9 cellular contexts compared by ENCODE assay signal in the genomic region with DNA sequence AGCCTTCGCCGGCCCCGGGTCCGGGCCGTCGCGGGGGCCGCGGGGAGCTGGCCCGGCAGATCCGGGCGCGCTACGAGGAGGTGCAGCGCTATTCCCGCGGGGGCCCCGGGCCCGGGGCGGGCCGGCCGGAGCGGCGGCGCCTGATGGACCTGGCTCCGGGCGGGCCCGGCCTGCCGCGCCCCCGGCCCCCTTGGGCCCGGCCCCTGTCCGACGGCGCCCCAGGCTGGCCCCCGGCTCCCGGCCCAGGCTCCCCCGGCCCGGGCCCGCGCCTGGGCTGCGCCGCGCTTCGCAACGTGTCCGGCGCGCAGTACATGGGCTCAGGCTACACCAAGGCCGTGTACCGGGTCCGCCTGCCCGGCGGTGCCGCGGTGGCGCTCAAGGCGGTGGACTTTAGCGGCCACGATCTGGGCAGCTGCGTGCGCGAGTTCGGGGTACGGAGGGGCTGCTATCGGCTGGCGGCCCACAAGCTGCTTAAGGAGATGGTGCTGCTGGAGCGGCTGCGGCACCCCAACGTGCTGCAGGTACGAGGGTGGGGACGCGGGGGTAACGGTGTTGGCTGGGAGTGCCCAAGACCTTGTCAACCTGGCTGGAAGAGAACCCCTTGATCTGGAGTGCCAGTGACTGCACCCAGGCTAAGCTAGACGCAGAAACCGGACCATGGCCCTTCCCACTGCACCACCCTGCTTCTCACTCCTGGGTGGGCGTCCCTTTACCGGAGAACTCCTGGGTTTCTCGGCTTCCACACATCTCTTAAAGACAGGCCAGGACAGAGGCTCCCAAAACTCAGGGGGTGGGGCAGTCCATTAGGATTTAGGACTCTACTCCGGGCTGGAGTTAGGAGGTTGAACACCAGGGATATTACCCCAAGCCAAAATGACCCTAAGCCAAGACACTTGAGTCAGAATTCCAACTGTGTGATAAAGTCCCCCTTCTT. TPM values are rescaled to one million over a fixed set of nuclear protein-coding genes. Genes with fewer than 3 reads are reported as not detected.
A peak's percentile ranks its signal among the peaks of the same experiment; 100 is the strongest.
DNase-seq lines count a peak whose midpoint lies in the region; ATAC-seq, FAIRE-seq and TF ChIP-seq lines count a peak whose summit lies in the region.
"Had no signal": no experiment of that assay in that cellular context is flagged by ENCODE, and none has a peak within 500 bp of the region (broad histone marks: within the 10 kb centered on the region; RNA-seq: fewer than 3 reads in every experiment).

No MANE protein-coding gene starts in this region.

- peak; percentile 16 for ATAC-seq in HG02678 (IDR thresholded peaks at IDR 0.05; ENCODE audit: unreplicated experiment)
- peak; percentile 53 for ATAC-seq in stimulated activated naive CD8-positive, alpha-beta T cell treated with anti-CD3 and anti-CD28 coated beads, Interleukin-15, amount 100 ng/mL, for 72 hours

- H3K4me3 Mint-ChIP-seq in CD14-positive monocyte (peak overlapping the region; percentile 27 to 75), HFFc6 (no peak overlapping the region; the same call in 1 of the 2 replicates)
- H3K4me3 Mint-ChIP-seq in stimulated activated naive CD8-positive, alpha-beta T cell treated with anti-CD3 and anti-CD28 coated beads, Interleukin-15, amount 100 ng/mL, for 72 hours, result peak overlapping the region; percentile 39 to 48

- H3K4me1 Mint-ChIP-seq in CD14-positive monocyte, result peaks cover 7% of the 10 kb centered on the region
- H3K4me1 Mint-ChIP-seq in stimulated activated naive CD8-positive, alpha-beta T cell treated with anti-CD3 and anti-CD28 coated beads, Interleukin-15, amount 100 ng/mL, for 72 hours, result peaks cover 6% of the 10 kb centered on the region
- no peaks in the 10 kb centered on the region for H3K4me1 Mint-ChIP-seq in HFFc6 (ENCODE audit: low read depth)

- intact Hi-C loops in CD14-positive monocyte (cut with micrococcal nuclease), result no loop called here

- DNase-seq in CD14-positive monocyte (ENCODE audit: low spot score), result no peak
- DNase-seq in astrocyte of the hippocampus (ENCODE audit: low read depth, low spot score), result peak; percentile 64
- DNase-seq in keratinocyte (ENCODE audit: low read depth, low spot score), result no peak
- peak in 1 of 2 donors; percentile 6 for DNase-seq in stimulated activated naive CD8-positive, alpha-beta T cell treated with anti-CD3 and anti-CD28 coated beads, Interleukin-15, amount 100 ng/mL, for 72 hours
- no peak for DNase-seq in NCI-H1092 treated with DMSO at 0.1 percent for 48 hours (lab: John Stamatoyannopoulos, UW)
- no peak for DNase-seq in Kasumi-1 (lab: John Stamatoyannopoulos, UW)
- no peak for DNase-seq in HFFc6

- no peak overlapping the region for H3K27ac ChIP-seq in keratinocyte (ENCODE audit: control insufficient read depth, insufficient read depth, low read length)
- H3K27ac ChIP-seq: HL-60 had no signal

- H3K27me3 Mint-ChIP-seq in CD14-positive monocyte (ENCODE audit: low read depth in 3 of 3) (peaks cover 58 to 67% (median 62%) of the 10 kb centered on the region in 3 donors), HFFc6 (ENCODE audit: insufficient read depth) (peaks cover 53% of the 10 kb centered on the region)
- H3K27me3 Mint-ChIP-seq in stimulated activated naive CD8-positive, alpha-beta T cell treated with anti-CD3 and anti-CD28 coated beads, Interleukin-15, amount 100 ng/mL, for 72 hours, result peaks cover 80% of the 10 kb centered on the region

- H3K36me3 Mint-ChIP-seq in CD14-positive monocyte, result no peaks in the 10 kb centered on the region
- H3K36me3 Mint-ChIP-seq in HFFc6 (ENCODE audit: low read depth), result no peaks in the 10 kb centered on the region

- dilution Hi-C loops in keratinocyte (cut with MboI; ENCODE audit: extremely low pct_ligation_motif_present, low sequenced_read_pairs), result no loop called here

- peaks cover 50% of the 10 kb centered on the region for H3K27me3 ChIP-seq in keratinocyte (ENCODE audit: control insufficient read depth, extremely low read depth, insufficient read depth, low read length)

- H3K9ac ChIP-seq in keratinocyte (ENCODE audit: control insufficient read depth, extremely low read depth, insufficient read depth, low read length), result no peak overlapping the region

- no peaks in the 10 kb centered on the region for H4K20me1 ChIP-seq in keratinocyte (ENCODE audit: control insufficient read depth, extremely low read depth, insufficient read depth, low read length)

- no peaks in the 10 kb centered on the region for H3K4me1 ChIP-seq in keratinocyte (ENCODE audit: control insufficient read depth, extremely low read depth, insufficient read depth, low read length)

- no peak for FAIRE-seq in keratinocyte (lab: Jason Lieb, UNC)

- peak overlapping the region; percentile 37 for H3K4me2 ChIP-seq in keratinocyte (ENCODE audit: control insufficient read depth, extremely low read depth, insufficient read depth, low read depth, low read length)

- no peaks in the 10 kb centered on the region for H3K9me1 ChIP-seq in keratinocyte (ENCODE audit: control insufficient read depth, extremely low read depth, insufficient read depth, low read length)

- H3K4me3 ChIP-seq in keratinocyte (ENCODE audit: control insufficient read depth in 2 of 3, extremely low read depth in 1 of 3, insufficient read depth in 2 of 3, low read depth in 1 of 3, low read length in 3 of 3), result no peak overlapping the region

- no peak overlapping the region for H2AFZ ChIP-seq in keratinocyte (ENCODE audit: control insufficient read depth, low read length)

- H3K36me3 ChIP-seq in keratinocyte (ENCODE audit: control insufficient read depth in 2 of 2, extremely low read depth in 1 of 2, insufficient read depth in 2 of 2, low read length in 2 of 2), result no peaks in the 10 kb centered on the region

- TF ChIP-seq CTCF in CD14-positive monocyte (IDR thresholded peaks at IDR 0.05) (no peak), keratinocyte (optimal IDR thresholded peaks at IDR 0.05 in 1 of 3, IDR thresholded peaks at IDR 0.05 in 1 of 3, conservative IDR thresholded peaks at IDR 0.05 in 1 of 3; ENCODE audit: extremely low read depth in 1 of 3, insufficient read depth in 2 of 3, low read length in 3 of 3) (no peak), HFFc6 (IDR thresholded peaks at IDR 0.05) (no peak)

- H3K9me3 ChIP-seq in keratinocyte (ENCODE audit: control insufficient read depth, low read depth, low read length), result no peaks in the 10 kb centered on the region

- H3K79me2 ChIP-seq in keratinocyte (ENCODE audit: control insufficient read depth, insufficient read depth, low read length), result no peaks in the 10 kb centered on the region

- H3K9me3 Mint-ChIP-seq in CD14-positive monocyte (peaks cover 0 to 9% (median 5%) of the 10 kb centered on the region in 7 donors), HFFc6 (no peaks in the 10 kb centered on the region)
- H3K9me3 Mint-ChIP-seq in stimulated activated naive CD8-positive, alpha-beta T cell treated with anti-CD3 and anti-CD28 coated beads, Interleukin-15, amount 100 ng/mL, for 72 hours, result no peaks in the 10 kb centered on the region

- no peak overlapping the region for H3K27ac Mint-ChIP-seq in CD14-positive monocyte
- no peak overlapping the region for H3K27ac Mint-ChIP-seq in stimulated activated naive CD8-positive, alpha-beta T cell treated with anti-CD3 and anti-CD28 coated beads, Interleukin-15, amount 100 ng/mL, for 72 hours
- H3K27ac Mint-ChIP-seq in HFFc6, result no peak overlapping the region

RNA-seq across cellular contexts. Expression of a gene that starts 0.8 kb away (rescaled TPM):
- polyA plus RNA-seq in CD14-positive monocyte (not detected), keratinocyte (0.05 to 0.12 TPM in 2 of 3 replicates, not detected in the other)
- not detected for polyA plus RNA-seq in keratinocyte (2011; ENCODE audit: low read depth)
- not detected in 2 replicates for polyA plus RNA-seq in keratinocyte (2011; cell fraction: cytosol; rRNA removed)
- polyA plus RNA-seq in keratinocyte (2011; cell fraction: nucleus; rRNA removed), result 0.13 and 0.20 TPM in 2 replicates
- not detected in 2 replicates for polyA plus RNA-seq in keratinocyte (2012; ENCODE audit: low replicate concordance)
- not detected in 3 replicates for polyA minus RNA-seq in keratinocyte
- polyA minus RNA-seq in keratinocyte (2011; cell fraction: cytosol; rRNA and poly(A)+ RNA removed), result not detected
- 0.63 TPM in 1 of 2 replicates, not detected in the other for polyA minus RNA-seq in keratinocyte (2011; cell fraction: nucleus; rRNA and poly(A)+ RNA removed)
- total RNA-seq in HFFc6 (2021; fragmentation: NEBNext Ultra II Directional; extraction: Animal tissue kit (Norgen Biotek cat#: 25700)), result not detected
